Comparison of ENCODE assay signal across 11 cellular contexts in the genomic region with DNA sequence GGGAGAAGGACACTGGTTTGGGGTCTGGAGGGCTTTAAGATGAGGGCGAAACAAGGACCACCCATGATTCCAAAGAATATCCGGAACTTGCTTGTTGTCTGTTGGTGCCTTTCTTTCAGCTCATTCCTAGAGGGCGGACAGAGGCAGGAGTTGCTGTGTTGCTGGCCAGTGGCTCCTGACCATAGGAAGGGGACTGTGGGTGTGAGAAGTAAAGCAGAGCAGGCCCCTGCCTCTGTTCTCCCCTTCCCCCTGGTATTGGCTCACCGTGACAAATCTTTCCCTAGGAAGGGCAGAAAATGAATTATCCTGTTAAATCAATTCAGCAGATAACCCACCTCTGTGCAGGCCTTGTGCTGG.
DNase-seq lines count a peak whose midpoint lies in the region; ATAC-seq, FAIRE-seq and TF ChIP-seq lines count a peak whose summit lies in the region.
"Had no signal": no experiment of that assay in that cellular context is flagged by ENCODE, and none has a peak within 500 bp of the region (broad histone marks: within the 10 kb centered on the region; RNA-seq: fewer than 3 reads in every experiment).

No MANE protein-coding gene starts in this region.

- ATAC-seq in right lobe of liver: no peak

- H3K27ac ChIP-seq in left ventricle myocardium inferior (replicated peaks): peak overlapping the region; percentile 27
- H3K27ac ChIP-seq in right atrium auricular region: peak overlapping the region in 1 of 2 donors; percentile 87
- no peak overlapping the region for H3K27ac ChIP-seq in astrocyte (ENCODE audit: low read depth, low read length)
- H3K27ac ChIP-seq in right lobe of liver: peak overlapping the region; percentile 2 to 77 (median 24)
- peak overlapping the region in 2 of 3 donors; percentile 43 to 47 for H3K27ac ChIP-seq in thyroid gland

- no peaks in the 10 kb centered on the region for H3K27me3 ChIP-seq in left ventricle myocardium inferior (ENCODE audit: low read depth)
- H3K27me3 ChIP-seq in right atrium auricular region: no peaks in the 10 kb centered on the region
- H3K27me3 ChIP-seq in astrocyte (ENCODE audit: insufficient read depth, low read length): no peaks in the 10 kb centered on the region
- no peaks in the 10 kb centered on the region for H3K27me3 ChIP-seq in right lobe of liver
- no peaks in the 10 kb centered on the region for H3K27me3 ChIP-seq in thyroid gland

- H3K79me2 ChIP-seq in astrocyte (ENCODE audit: insufficient read depth, low read length): no peaks in the 10 kb centered on the region

- H3K4me3 ChIP-seq in left ventricle myocardium inferior (no peak overlapping the region), right atrium auricular region (no peak overlapping the region), astrocyte (ENCODE audit: insufficient read depth, low read depth, low read length) (no peak overlapping the region), right lobe of liver (no peak overlapping the region), thyroid gland (replicated peaks in 1 of 3) (no peak overlapping the region)

- H3K4me1 ChIP-seq in left ventricle myocardium inferior (peaks cover 69% of the 10 kb centered on the region), right atrium auricular region (peaks cover 0 to 58% of the 10 kb centered on the region in 2 donors), astrocyte (ENCODE audit: insufficient read depth, low read length) (peaks cover 15% of the 10 kb centered on the region), right lobe of liver (peaks cover 0 to 28% (median 0%) of the 10 kb centered on the region in 4 donors), thyroid gland (peaks cover 11 to 35% of the 10 kb centered on the region in 2 donors)

- no peak for FAIRE-seq in astrocyte (lab: Jason Lieb, UNC)

- H3K4me3 Mint-ChIP-seq in astrocyte (ENCODE audit: unreplicated experiment): no peak overlapping the region
- H3K4me3 Mint-ChIP-seq: activated naive CD8-positive, alpha-beta T cell had no signal

- no peaks in the 10 kb centered on the region for H3K36me3 Mint-ChIP-seq in astrocyte (ENCODE audit: low read depth, unreplicated experiment)

- peaks cover under 1% of the 10 kb centered on the region for H3K27me3 Mint-ChIP-seq in astrocyte (ENCODE audit: low read depth, unreplicated experiment)
- H3K27me3 Mint-ChIP-seq: activated naive CD8-positive, alpha-beta T cell had no signal

- H3K9ac ChIP-seq in astrocyte (ENCODE audit: low read length): no peak overlapping the region

- H3K36me3 ChIP-seq in left ventricle myocardium inferior (no peaks in the 10 kb centered on the region), right atrium auricular region (no peaks in the 10 kb centered on the region), astrocyte (ENCODE audit: insufficient read depth, low read length) (no peaks in the 10 kb centered on the region), right lobe of liver (no peaks in the 10 kb centered on the region), thyroid gland (no peaks in the 10 kb centered on the region)

- H2AFZ ChIP-seq in astrocyte (ENCODE audit: low read depth, low read length): no peak overlapping the region

- peaks cover under 1% of the 10 kb centered on the region for H3K9me3 Mint-ChIP-seq in astrocyte (ENCODE audit: unreplicated experiment)

- intact Hi-C loops in left ventricle myocardium inferior (cut with micrococcal nuclease) (no loop called here), right lobe of liver (cut with DNase I) (no loop called here), thyroid gland (cut with DNase I) (loop anchor here (10.0 kb wide), 1 partner anchor 46 kb away; no protein-coding TSS in a partner anchor)

- peaks cover 32% of the 10 kb centered on the region for H3K4me1 Mint-ChIP-seq in astrocyte (ENCODE audit: low read depth, unreplicated experiment)

- DNase-seq in left ventricle myocardium inferior: no peak
- DNase-seq in right atrium auricular region (ENCODE audit: low spot score): no peak
- DNase-seq in astrocyte (ENCODE audit: low read depth): no peak
- peak in 1 of 3 donors; percentile 34 for DNase-seq in right lobe of liver
- no peak for DNase-seq in thyroid gland
- no peak for DNase-seq in NCI-H748 (lab: John Stamatoyannopoulos, UW; ENCODE audit: unreplicated experiment)
- no peak for DNase-seq in mucosa of gallbladder (ENCODE audit: low spot score)
- no peak for DNase-seq in activated T-cell treated with anti-CD3 and anti-CD28 coated beads for 4 hours
- DNase-seq: activated CD8-positive, alpha-beta memory T cell treated with anti-CD3 and anti-CD28 coated beads for 24 hours; T-helper 2 cell had no signal

- TF ChIP-seq CTCF in left ventricle myocardium inferior (IDR thresholded peaks at IDR 0.05; ENCODE audit: borderline replicate concordance) (no peak), right atrium auricular region (IDR thresholded peaks at IDR 0.05) (no peak), astrocyte (IDR thresholded peaks at IDR 0.05; ENCODE audit: insufficient read depth, low read depth, low read length) (no peak), right lobe of liver (IDR thresholded peaks at IDR 0.05) (no peak), thyroid gland (IDR thresholded peaks at IDR 0.05) (no peak)

- 69% methylated on average over 2 of the region's 4 CpGs for WGBS in right lobe of liver (ENCODE audit: insufficient coverage, low coverage, low lambda C conversion rate, missing lambda C conversion rate)
- 85 to 87% methylated on average over 4 of the region's 4 CpGs for WGBS in thyroid gland, 2 donors

- TF ChIP-seq POLR2A in right lobe of liver (IDR thresholded peaks at IDR 0.05) (no peak), thyroid gland (IDR thresholded peaks at IDR 0.05) (no peak)

- H3K9me3 ChIP-seq in left ventricle myocardium inferior (replicated peaks): no peaks in the 10 kb centered on the region
- no peaks in the 10 kb centered on the region for H3K9me3 ChIP-seq in right atrium auricular region
- no peaks in the 10 kb centered on the region for H3K9me3 ChIP-seq in astrocyte (ENCODE audit: insufficient read depth, low read depth, low read length)
- H3K9me3 ChIP-seq in right lobe of liver: no peaks in the 10 kb centered on the region
- H3K9me3 ChIP-seq in thyroid gland: no peaks in the 10 kb centered on the region

- H3K27ac Mint-ChIP-seq in astrocyte (ENCODE audit: unreplicated experiment): no peak overlapping the region
- H3K27ac Mint-ChIP-seq: activated naive CD8-positive, alpha-beta T cell had no signal

- peak overlapping the region; percentile 33 for H3K4me2 ChIP-seq in astrocyte (ENCODE audit: low read length)

- no peaks in the 10 kb centered on the region for H4K20me1 ChIP-seq in astrocyte (ENCODE audit: insufficient read depth, low read length)
